33 cellular contexts compared by ENCODE assay signal in the genomic region with DNA sequence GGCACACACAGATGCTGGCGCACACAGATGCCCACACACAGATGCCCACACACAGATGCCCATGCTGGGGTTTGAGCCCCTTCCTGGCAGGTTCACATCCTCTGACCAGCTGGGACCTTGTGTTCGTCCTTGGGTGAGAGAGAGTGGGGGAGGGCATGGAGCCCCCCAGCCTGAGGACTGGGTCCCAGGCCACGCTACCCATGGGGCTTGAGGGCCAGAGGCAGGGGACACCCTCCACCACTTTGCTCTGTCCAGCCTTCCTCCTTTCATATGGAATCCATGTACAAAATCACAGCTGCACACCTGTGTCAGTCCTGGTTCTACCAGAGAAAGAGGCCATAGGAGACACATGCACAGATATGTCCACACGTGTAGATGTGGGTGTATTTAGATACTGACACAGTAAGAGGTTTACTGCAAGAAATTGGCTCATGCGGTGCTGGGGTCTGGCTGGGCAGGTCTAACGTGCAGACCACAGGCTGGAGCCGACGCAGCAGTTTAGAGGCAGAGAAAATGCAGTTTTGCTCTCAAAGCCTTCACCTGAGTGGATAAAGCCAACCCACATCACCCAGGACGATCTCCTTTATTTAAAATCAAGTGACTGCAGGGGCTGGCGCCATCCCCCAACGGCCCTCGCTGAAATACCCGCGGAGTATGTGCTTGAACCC. TPM values are rescaled to one million over a fixed set of nuclear protein-coding genes. Genes with fewer than 3 reads are reported as not detected.
DNase-seq lines count a peak whose midpoint lies in the region; ATAC-seq, FAIRE-seq and TF ChIP-seq lines count a peak whose summit lies in the region.
"Had no signal": no experiment of that assay in that cellular context is flagged by ENCODE, and none has a peak within 500 bp of the region (broad histone marks: within the 10 kb centered on the region; RNA-seq: fewer than 3 reads in every experiment).

No MANE protein-coding gene starts in this region.

- no peaks in the 10 kb centered on the region for H3K9me3 Mint-ChIP-seq in nephron
- H3K9me3 Mint-ChIP-seq: activated CD4-positive, alpha-beta T cell treated with anti-CD3 and anti-CD28 coated beads, Interleukin-2, amount 10 ng/mL, durations not matched to agents 24 days and 14 days; activated T-cell treated with anti-CD3 and anti-CD28 coated beads, Interleukin-2, amount 50 U/mL, for 24 hours; effector memory CD8-positive, alpha-beta T cell; mesothelial cell of epicardium; stimulated activated naive B cell treated with anti-CD40 and anti-IgM and Interleukin-4, amounts not matched to agents 10 μg/mL and 1 μg/mL and 100 μg/mL, for 72 hours had no signal

- peaks cover 6% of the 10 kb centered on the region for H3K36me3 Mint-ChIP-seq in nephron (ENCODE audit: low read depth)
- H3K36me3 Mint-ChIP-seq: mesothelial cell of epicardium had no signal

- peaks cover 26% of the 10 kb centered on the region for H3K27me3 Mint-ChIP-seq in nephron (ENCODE audit: low read depth)
- H3K27me3 Mint-ChIP-seq: activated CD4-positive, alpha-beta T cell treated with anti-CD3 and anti-CD28 coated beads, Interleukin-2, amount 10 ng/mL, durations not matched to agents 24 days and 14 days; activated T-cell treated with anti-CD3 and anti-CD28 coated beads, Interleukin-2, amount 50 U/mL, for 24 hours; effector memory CD8-positive, alpha-beta T cell had no signal

- BruUV-seq in K562 (replicated peaks; lab: Mats Ljungman, UMichigan): no TSS peak

- POLR2A ChIA-PET in K562 (lab: Yijun Ruan, JAX): interaction anchor here (0.5 kb wide), 1 partner anchor 338 kb away, joined by 3 read pairs; no protein-coding TSS in a partner anchor

- no peak for FAIRE-seq in K562 (lab: Jason Lieb, UNC)
- FAIRE-seq: GM19239 had no signal

- no peak for TF ChIP-seq POLR2A in K562 (conservative IDR thresholded peaks at IDR 0.05)

- peak overlapping the region in 2 of 3 experiments; percentile 2 to 28 for H3K4me3 Mint-ChIP-seq in nephron
- H3K4me3 Mint-ChIP-seq: activated CD4-positive, alpha-beta T cell treated with anti-CD3 and anti-CD28 coated beads, Interleukin-2, amount 10 ng/mL, durations not matched to agents 24 days and 14 days; activated T-cell treated with anti-CD3 and anti-CD28 coated beads, Interleukin-2, amount 50 U/mL, for 24 hours; effector memory CD8-positive, alpha-beta T cell; mesothelial cell of epicardium; stimulated activated naive B cell treated with anti-CD40 and anti-IgM and Interleukin-4, amounts not matched to agents 10 μg/mL and 1 μg/mL and 100 μg/mL, for 72 hours had no signal

- no peak for TF ChIP-seq EP300 in K562 (IDR thresholded peaks at IDR 0.05; ENCODE audit: low read length)

- DNase-seq in DMS53 (lab: John Stamatoyannopoulos, UW) (peak; percentile 23), DMS53 treated with DMSO at 0.1 percent for 48 hours (lab: John Stamatoyannopoulos, UW; ENCODE audit: unreplicated experiment) (no peak), BE2C (peak; percentile 19), K562 (ENCODE audit: extremely low read depth in 1 of 4, low spot score in 3 of 4) (no peak), NCI-H187 treated with DMSO at 0.1 percent for 48 hours (lab: John Stamatoyannopoulos, UW) (no peak)
- DNase-seq in NK-92 treated with Interleukin-12 subunit alpha and Interleukin-12 subunit beta, amount 100 ng/mL, for 24 hours (lab: John Stamatoyannopoulos, UW): no peak
- no peak for DNase-seq in activated CD8-positive, alpha-beta memory T cell treated with anti-CD3 and anti-CD28 coated beads for 24 hours
- DNase-seq: activated CD4-positive, alpha-beta T cell treated with anti-CD3 and anti-CD28 coated beads, Interleukin-2, amount 10 ng/mL, durations not matched to agents 24 days and 14 days; activated T-cell treated with anti-CD3 and anti-CD28 coated beads, Interleukin-2, amount 50 U/mL, for 24 hours; Calu3; cortex of kidney; DND-41; effector memory CD8-positive, alpha-beta T cell; GOT3; NCI-H1105 treated with DMSO at 0.1 percent for 48 hours; NCI-H2029 treated with DMSO at 0.1 percent for 48 hours; NCI-H2227 treated with DMSO at 0.1 percent for 48 hours; NCI-H526; occipital lobe; Peyer's patch; SIG-M5; stimulated activated naive B cell treated with anti-CD40 and anti-IgM and Interleukin-4, amounts not matched to agents 10 μg/mL and 1 μg/mL and 100 μg/mL, for 72 hours; substantia nigra had no signal

- no peaks in the 10 kb centered on the region for H3K36me3 ChIP-seq in BE2C
- no peaks in the 10 kb centered on the region for H3K36me3 ChIP-seq in K562 (ENCODE audit: control insufficient read depth, insufficient read depth, low read length)
- H3K36me3 ChIP-seq: Peyer's patch, upper lobe of left lung had no signal

- in situ Hi-C loops in K562 (cut with MboI): no loop called here

- TF ChIP-seq CTCF in BE2C (IDR thresholded peaks at IDR 0.05; ENCODE audit: low read depth, low read length) (no peak), K562 (IDR thresholded peaks at IDR 0.05 in 2 of 3, conservative IDR thresholded peaks at IDR 0.05 in 1 of 3; ENCODE audit: insufficient read depth in 2 of 3, low read depth in 1 of 3, low read length in 3 of 3) (no peak), nephron (IDR thresholded peaks at IDR 0.05; ENCODE audit: unreplicated experiment in 3 of 3) (no peak)

- ATAC-seq in K562: no peak
- ATAC-seq: effector memory CD8-positive, alpha-beta T cell had no signal

- peaks cover 3% of the 10 kb centered on the region for H3K9me1 ChIP-seq in K562 (ENCODE audit: control insufficient read depth, insufficient read depth, low read length)

- H4K20me1 ChIP-seq in K562 (replicated peaks; ENCODE audit: control insufficient read depth, insufficient read depth, low read length): no peaks in the 10 kb centered on the region; the same call in 1 of the 2 replicates

- no peaks in the 10 kb centered on the region for H3K79me2 ChIP-seq in K562 (ENCODE audit: control insufficient read depth, insufficient read depth, low read length)

- CTCF ChIA-PET in K562 (lab: Yijun Ruan, JAX; ENCODE audit: low intra/inter-chr PET ratio): no interaction called here

- H3K4me1 ChIP-seq in BE2C: no peaks in the 10 kb centered on the region
- peaks cover 0 to 62% of the 10 kb centered on the region in 2 experiments; a peak in 4 of 5 replicates for H3K4me1 ChIP-seq in K562 (replicated peaks in 1 of 2; ENCODE audit: control insufficient read depth in 2 of 2, insufficient read depth in 2 of 2, low read length in 2 of 2)

- no peak for TF ChIP-seq RAD21 in K562 (CRISPR knock-in tag; conservative IDR thresholded peaks at IDR 0.05 in 1 of 2, IDR thresholded peaks at IDR 0.05 in 1 of 2)

- H3K9ac ChIP-seq in K562 (ENCODE audit: insufficient read depth in 1 of 2, low read depth in 2 of 2, low read length in 2 of 2): no peak overlapping the region

- WGBS in K562 (ENCODE audit: insufficient coverage, low coverage, missing lambda C conversion rate): 39% methylated on average over 12 of the region's 14 CpGs

- H3K27ac ChIP-seq in K562 (ENCODE audit: extremely low read depth, low read depth, low read length): no peak overlapping the region
- H3K27ac ChIP-seq: 22Rv1, C4-2B, Peyer's patch, skin epidermis, upper lobe of left lung had no signal

- intact Hi-C loops in K562 (cut with micrococcal nuclease): no loop called here

- no peak overlapping the region for H2AFZ ChIP-seq in K562 (ENCODE audit: low read depth, low read length)

- H3K4me3 ChIP-seq in BE2C (ENCODE audit: low read depth, low read length) (no peak overlapping the region), K562 (no peak overlapping the region)
- H3K4me3 ChIP-seq: Peyer's patch, skin epidermis, upper lobe of left lung had no signal

- no peak overlapping the region for H3K4me2 ChIP-seq in K562 (ENCODE audit: insufficient read depth, low read length)

- no peak overlapping the region for H3K27ac Mint-ChIP-seq in nephron
- H3K27ac Mint-ChIP-seq: activated CD4-positive, alpha-beta T cell treated with anti-CD3 and anti-CD28 coated beads, Interleukin-2, amount 10 ng/mL, durations not matched to agents 24 days and 14 days; activated T-cell treated with anti-CD3 and anti-CD28 coated beads, Interleukin-2, amount 50 U/mL, for 24 hours; mesothelial cell of epicardium; stimulated activated naive B cell treated with anti-CD40 and anti-IgM and Interleukin-4, amounts not matched to agents 10 μg/mL and 1 μg/mL and 100 μg/mL, for 72 hours had no signal

- H3K9me3 ChIP-seq in BE2C (no peaks in the 10 kb centered on the region), K562 (replicated peaks; ENCODE audit: control insufficient read depth, insufficient read depth, low read depth, low read length) (no peaks in the 10 kb centered on the region)
- H3K9me3 ChIP-seq: Peyer's patch, upper lobe of left lung had no signal

- H3K4me1 Mint-ChIP-seq in nephron: no peaks in the 10 kb centered on the region
- H3K4me1 Mint-ChIP-seq: mesothelial cell of epicardium had no signal

- H3K27me3 ChIP-seq in BE2C: peaks cover 30% of the 10 kb centered on the region
- H3K27me3 ChIP-seq in K562 (ENCODE audit: control insufficient read depth in 2 of 2, insufficient read depth in 2 of 2, low read length in 2 of 2): peaks cover 0 to 17% of the 10 kb centered on the region in 2 experiments; a peak in 2 of 5 replicates
- H3K27me3 ChIP-seq: Peyer's patch, upper lobe of left lung had no signal

RNA-seq across cellular contexts. Expression of a gene that starts 10.8 kb away (rescaled TPM):
- not detected for polyA plus RNA-seq in BE2C (2012; ENCODE audit: insufficient read depth, insufficient read length, low read depth)
- total RNA-seq in K562 (2011; cell fraction: chromatin; rRNA removed; ENCODE audit: low replicate concordance): 1.7 and 10.2 TPM in 2 replicates
- 8.4 and 9.0 TPM in 2 replicates for total RNA-seq in K562 (2011; cell fraction: nucleolus; rRNA removed)
- 3.0 and 3.2 TPM in 2 replicates for total RNA-seq in K562 (2011; cell fraction: nucleoplasm; rRNA removed)
- total RNA-seq in K562 (2014; rRNA removed) (0.54 and 0.86 TPM in 2 replicates), K562 (2014; rRNA removed; fragmentation: Illumina TruSeq; extraction: Trizol) (not detected in 2 replicates), K562 (2015; rRNA removed; fragmentation: Illumina TruSeq; extraction: Trizol) (0.15 and 0.29 TPM in 2 replicates), K562 (2021) (1.1 and 1.3 TPM in 2 replicates)
- polyA plus RNA-seq in K562 (2011; rRNA removed) (0.39 and 1.9 TPM in 2 replicates), K562 (2014; fragmentation: Illumina TruSeq; extraction: Trizol) (0.36 and 0.47 TPM in 2 replicates), K562 (2014; fragmentation: Nextera tagmentation; extraction: Ambion mirVana) (not detected), K562 (2014; rRNA removed) (2.2 and 2.4 TPM in 2 replicates)
- 0.94 and 0.97 TPM in 2 replicates for polyA plus RNA-seq in K562 (2011; cell fraction: cytosol; rRNA removed)
- polyA plus RNA-seq in K562 (2011; cell fraction: nucleus; rRNA removed): 21.9 and 26.1 TPM in 2 replicates
- 0.74 and 1.7 TPM in 2 replicates for polyA plus RNA-seq in K562 (2012)
- polyA minus RNA-seq in K562 (2011; rRNA and poly(A)+ RNA removed): not detected in 2 replicates
- polyA minus RNA-seq in K562 (2011; cell fraction: cytosol; rRNA and poly(A)+ RNA removed): 0.76 TPM in 1 of 2 replicates, not detected in the other
- 1.9 and 3.9 TPM in 2 replicates for polyA minus RNA-seq in K562 (2011; cell fraction: nucleus; rRNA and poly(A)+ RNA removed)
- total RNA-seq: MCF 10A, occipital lobe had no signal

RNA-seq across cellular contexts. Expression of a gene that starts 17.9 kb away (rescaled TPM):
- not detected for polyA plus RNA-seq in BE2C (2012; ENCODE audit: insufficient read depth, insufficient read length, low read depth)
- total RNA-seq in K562 (2011; cell fraction: chromatin; rRNA removed; ENCODE audit: low replicate concordance): 0.37 TPM in 1 of 2 replicates, not detected in the other
- total RNA-seq in K562 (2011; cell fraction: nucleolus; rRNA removed): 0.33 TPM in 1 of 2 replicates, not detected in the other
- not detected in 2 replicates for total RNA-seq in K562 (2011; cell fraction: nucleoplasm; rRNA removed)
- total RNA-seq in K562 (2014; rRNA removed): 0.16 and 0.18 TPM in 2 replicates
- not detected in 2 replicates for total RNA-seq in K562 (2014; rRNA removed; fragmentation: Illumina TruSeq; extraction: Trizol)
- total RNA-seq in K562 (2015; rRNA removed; fragmentation: Illumina TruSeq; extraction: Trizol): not detected in 2 replicates
- 0.07 and 0.11 TPM in 2 replicates for total RNA-seq in K562 (2021)
- 0.03 TPM in 1 of 2 replicates, not detected in the other for polyA plus RNA-seq in K562 (2011; rRNA removed)
- 0.03 and 0.12 TPM in 2 replicates for polyA plus RNA-seq in K562 (2011; cell fraction: cytosol; rRNA removed)
- polyA plus RNA-seq in K562 (2011; cell fraction: nucleus; rRNA removed): 0.08 and 0.09 TPM in 2 replicates
- polyA plus RNA-seq in K562 (2012): 0.11 and 0.12 TPM in 2 replicates
- not detected in 2 replicates for polyA plus RNA-seq in K562 (2014; fragmentation: Illumina TruSeq; extraction: Trizol)
- not detected for polyA plus RNA-seq in K562 (2014; fragmentation: Nextera tagmentation; extraction: Ambion mirVana)
- polyA plus RNA-seq in K562 (2014; rRNA removed): not detected in 2 replicates
- polyA minus RNA-seq in K562 (2011; rRNA and poly(A)+ RNA removed): not detected in 2 replicates
- not detected in 2 replicates for polyA minus RNA-seq in K562 (2011; cell fraction: cytosol; rRNA and poly(A)+ RNA removed)
- polyA minus RNA-seq in K562 (2011; cell fraction: nucleus; rRNA and poly(A)+ RNA removed): not detected in 2 replicates
- total RNA-seq: activated CD4-positive, alpha-beta T cell treated with anti-CD3 and anti-CD28 coated beads, Interleukin-2, amount 10 ng/mL, durations not matched to agents 24 days and 14 days; Calu3; lower leg skin; MCF 10A; Peyer's patch had no signal
- polyA plus RNA-seq: esophagus had no signal

RNA-seq across cellular contexts. Expression of a gene that starts 28.0 kb away (rescaled TPM):
- polyA plus RNA-seq in BE2C (2012; ENCODE audit: insufficient read depth, insufficient read length, low read depth): 9.2 TPM
- total RNA-seq in K562 (2011; cell fraction: chromatin; rRNA removed; ENCODE audit: low replicate concordance): 47.1 and 61.9 TPM in 2 replicates
- total RNA-seq in K562 (2011; cell fraction: nucleolus; rRNA removed): 22.5 and 24.7 TPM in 2 replicates
- 21.5 and 25.0 TPM in 2 replicates for total RNA-seq in K562 (2011; cell fraction: nucleoplasm; rRNA removed)
- total RNA-seq in K562 (2014; rRNA removed) (18.3 and 26.8 TPM in 2 replicates), K562 (2014; rRNA removed; fragmentation: Illumina TruSeq; extraction: Trizol) (7.4 and 8.2 TPM in 2 replicates), K562 (2015; rRNA removed; fragmentation: Illumina TruSeq; extraction: Trizol) (6.4 and 7.5 TPM in 2 replicates), K562 (2021) (12.4 and 14.3 TPM in 2 replicates)
- polyA plus RNA-seq in K562 (2011; rRNA removed) (6.9 and 9.7 TPM in 2 replicates), K562 (2014; fragmentation: Illumina TruSeq; extraction: Trizol) (7.4 and 7.5 TPM in 2 replicates), K562 (2014; fragmentation: Nextera tagmentation; extraction: Ambion mirVana) (under 1 TPM; 0.70 to 0.80 TPM), K562 (2014; rRNA removed) (33.9 and 60.6 TPM in 2 replicates)
- polyA plus RNA-seq in K562 (2011; cell fraction: cytosol; rRNA removed): 5.1 and 5.2 TPM in 2 replicates
- polyA plus RNA-seq in K562 (2011; cell fraction: nucleus; rRNA removed): 12.6 and 18.5 TPM in 2 replicates
- 6.3 and 7.9 TPM in 2 replicates for polyA plus RNA-seq in K562 (2012)
- 16.9 and 19.1 TPM in 2 replicates for polyA minus RNA-seq in K562 (2011; rRNA and poly(A)+ RNA removed)
- polyA minus RNA-seq in K562 (2011; cell fraction: cytosol; rRNA and poly(A)+ RNA removed): 7.0 and 9.8 TPM in 2 replicates
- polyA minus RNA-seq in K562 (2011; cell fraction: nucleus; rRNA and poly(A)+ RNA removed): 9.3 and 12.1 TPM in 2 replicates

Comparison
In these comparisons a context has a peak if more than half of its experiments do, and no peak if none do; other contexts are left out.
1. DNase-seq: peak in DMS53 (single experiment) and BE2C (single experiment); none in DMS53 treated with DMSO at 0.1 percent for 48 hours (single experiment), K562 (0 of 4), NK-92 treated with Interleukin-12 subunit alpha and Interleukin-12 subunit beta, amount 100 ng/mL, for 24 hours (single experiment), NCI-H187 treated with DMSO at 0.1 percent for 48 hours (single experiment) and activated CD8-positive, alpha-beta memory T cell treated with anti-CD3 and anti-CD28 coated beads for 24 hours (single experiment).